Comparison of ENCODE assay signal across 16 cellular contexts in genomic region chr5:173473293-173473692, GRCh38.
DNase-seq lines count a peak whose midpoint lies in the region; ATAC-seq and TF ChIP-seq lines count a peak whose summit lies in the region.
"Had no signal": no experiment of that assay in that cellular context is flagged by ENCODE, and none has a peak within 500 bp of the region (broad histone marks: within the 10 kb centered on the region; RNA-seq: fewer than 3 reads in every experiment).

No MANE protein-coding gene starts in this region.

- H3K79me2 ChIP-seq in PC-3 (ENCODE audit: low read length) = no peaks in the 10 kb centered on the region

- TF ChIP-seq POLR2A in thyroid gland (IDR thresholded peaks at IDR 0.05) = peak in 1 of 2 donors; percentile 5

- WGBS in thyroid gland, 2 donors = 53 to 58% methylated on average over 6 of the region's 6 CpGs

- peak; percentile 39 for ATAC-seq in PC-3
- ATAC-seq in HG02798 (IDR thresholded peaks at IDR 0.05; ENCODE audit: poor library complexity, unreplicated experiment) = no peak
- ATAC-seq: activated naive CD4-positive, alpha-beta T cell treated with anti-CD3 and anti-CD28 coated beads, Interleukin-2, amount 50 U/mL, for 72 hours; K562 had no signal

- peak overlapping the region; percentile 41 for H3K4me2 ChIP-seq in PC-3 (ENCODE audit: low read length)

- H3K27ac ChIP-seq in PC-3 (ENCODE audit: low read length) (peak overlapping the region; percentile 88), cingulate gyrus (ENCODE audit: low read depth, low read length) (peak overlapping the region; percentile 99), muscle layer of duodenum (ENCODE audit: low read length) (peak overlapping the region; percentile 82), thyroid gland (peak overlapping the region; percentile 40 to 90 (median 69))
- H3K27ac ChIP-seq: VCaP had no signal

- H2AFZ ChIP-seq in PC-3 (ENCODE audit: low read length) = no peak overlapping the region

- H3F3A ChIP-seq in PC-3 (ENCODE audit: low read length, unreplicated experiment) = no peaks in the 10 kb centered on the region

- H3K27me3 ChIP-seq in PC-3 (ENCODE audit: low read length) (no peaks in the 10 kb centered on the region), muscle layer of duodenum (ENCODE audit: low read depth, low read length) (no peaks in the 10 kb centered on the region), thyroid gland (no peaks in the 10 kb centered on the region)

- TF ChIP-seq CTCF in PC-3 (conservative IDR thresholded peaks at IDR 0.05; ENCODE audit: low read depth, low read length) (no peak), thyroid gland (IDR thresholded peaks at IDR 0.05) (no peak)

- H3K9ac ChIP-seq in PC-3 (ENCODE audit: low read length) = peak overlapping the region; percentile 67

- DNase-seq in PC-3 = peak; percentile 79
- DNase-seq in thyroid gland = peak; percentile 40 to 58
- DNase-seq in NCI-H524 treated with DMSO at 0.1 percent for 48 hours (lab: John Stamatoyannopoulos, UW) = no peak
- DNase-seq in DMS 273 treated with DMSO at 0.1 percent for 48 hours (lab: John Stamatoyannopoulos, UW) = no peak
- DNase-seq in KG1 (lab: John Stamatoyannopoulos, UW) = no peak
- DNase-seq: CD8-positive, alpha-beta memory T cell; kidney glomerular epithelial cell; NCI-H1694; NCI-H526 treated with DMSO at 0.1 percent for 48 hours; stimulated activated CD4-positive, alpha-beta T cell treated with anti-CD3 and anti-CD28 coated beads, Interleukin-2, amount 100 ng/mL, for 48 hours had no signal

- H3K36me3 ChIP-seq in PC-3 (ENCODE audit: low read depth, low read length) = no peaks in the 10 kb centered on the region
- H3K36me3 ChIP-seq in muscle layer of duodenum (ENCODE audit: control insufficient read depth in 1 of 2, insufficient read depth in 2 of 2, low read length in 2 of 2) = no peaks in the 10 kb centered on the region
- H3K36me3 ChIP-seq in thyroid gland = no peaks in the 10 kb centered on the region

- CTCF ChIA-PET in PC-3 (lab: Charles Lee) = interaction anchor here (1.4 kb wide), 1 partner anchor 16 kb away, joined by 5 read pairs; no protein-coding TSS in a partner anchor

- H3K4me3 ChIP-seq in PC-3 (ENCODE audit: low read length) = no peak overlapping the region
- H3K4me3 ChIP-seq in muscle layer of duodenum (ENCODE audit: low read depth in 1 of 2, low read length in 2 of 2) = no peak overlapping the region
- H3K4me3 ChIP-seq in thyroid gland (replicated peaks in 1 of 3) = no peak overlapping the region
- H3K4me3 ChIP-seq: K562 had no signal

- H3K9me2 ChIP-seq in PC-3 (replicated peaks; ENCODE audit: low read length) = no peaks in the 10 kb centered on the region

- POLR2A ChIA-PET in PC-3 (lab: Charles Lee; ENCODE audit: unreplicated experiment) = interaction anchor here (0.6 kb wide), 1 partner anchor 36 kb away, joined by 5 read pairs; no protein-coding TSS in a partner anchor

- H4K20me1 ChIP-seq in PC-3 (ENCODE audit: low read length) = no peaks in the 10 kb centered on the region

- H3K9me3 ChIP-seq in PC-3 (ENCODE audit: low read length) = no peaks in the 10 kb centered on the region
- no peaks in the 10 kb centered on the region for H3K9me3 ChIP-seq in muscle layer of duodenum (ENCODE audit: control insufficient read depth in 1 of 2, low read length in 2 of 2)
- no peaks in the 10 kb centered on the region for H3K9me3 ChIP-seq in thyroid gland

- intact Hi-C loops in PC-3 (cut with micrococcal nuclease) (loop anchor here (5.0 kb wide), 2 partner anchors 94 to 141 kb away; no protein-coding TSS in a partner anchor), thyroid gland (cut with DNase I) (no loop called here)

- peaks cover 23% of the 10 kb centered on the region for H3K4me1 ChIP-seq in PC-3 (ENCODE audit: insufficient read depth, low read length)
- H3K4me1 ChIP-seq in muscle layer of duodenum (ENCODE audit: control insufficient read depth in 1 of 2, insufficient read depth in 2 of 2, low read length in 2 of 2) = peaks cover 4 to 8% of the 10 kb centered on the region in 2 donors
- H3K4me1 ChIP-seq in thyroid gland = peaks cover 18 to 21% of the 10 kb centered on the region in 2 donors

- no TSS peak for BruUV-seq in PC-3 (replicated peaks; lab: Mats Ljungman, UMichigan)

Comparison
In these comparisons a context has a peak if more than half of its experiments do, and no peak if none do; other contexts are left out.
1. DNase-seq: peak in PC-3 (single experiment) and thyroid gland (2 of 2); none in NCI-H524 treated with DMSO at 0.1 percent for 48 hours (single experiment), DMS 273 treated with DMSO at 0.1 percent for 48 hours (single experiment) and KG1 (single experiment).
2. Peak in every context shown above with its lines, with median percentiles within 50 percentile points of each other: H3K27ac ChIP-seq.